ENCODE assay signal across 8 cellular contexts in genomic region chr18:47149457-47150028, GRCh38. TPM values are rescaled to one million over a fixed set of nuclear protein-coding genes. Genes with fewer than 3 reads are reported as not detected.
A peak's percentile ranks its signal among the peaks of the same experiment; 100 is the strongest.
DNase-seq lines count a peak whose midpoint lies in the region; ATAC-seq and TF ChIP-seq lines count a peak whose summit lies in the region.

No MANE protein-coding gene starts in this region.

- peak overlapping the region; percentile 70 for H3K27ac ChIP-seq in CD4-positive, alpha-beta memory T cell (ENCODE audit: low read depth, low read length)
- peak overlapping the region in 4 of 5 donors; percentile 83 to 95 (median 90) for H3K27ac ChIP-seq in adrenal gland

- no peaks in the 10 kb centered on the region for H3K9me3 ChIP-seq in CD4-positive, alpha-beta memory T cell (ENCODE audit: control insufficient read depth in 1 of 2, low read length in 2 of 2)
- no peaks in the 10 kb centered on the region for H3K9me3 ChIP-seq in adrenal gland (replicated peaks in 1 of 3)

- peaks cover 39% of the 10 kb centered on the region for H3K4me1 ChIP-seq in CD4-positive, alpha-beta memory T cell (ENCODE audit: insufficient read depth, low read length)
- peaks cover 8 to 42% of the 10 kb centered on the region in 2 donors for H3K4me1 ChIP-seq in adrenal gland (replicated peaks in 1 of 2)

- TF ChIP-seq CTCF in adrenal gland (IDR thresholded peaks at IDR 0.05) = no peak

- peaks cover 13% of the 10 kb centered on the region in 2 donors for H3K36me3 Mint-ChIP-seq in CD4-positive, alpha-beta memory T cell
- peaks cover 0 to 8% (median 3%) of the 10 kb centered on the region in 3 donors for H3K36me3 Mint-ChIP-seq in immature natural killer cell
- peaks cover 4 to 27% of the 10 kb centered on the region in 2 donors for H3K36me3 Mint-ChIP-seq in stimulated activated naive B cell treated with anti-CD40 and anti-IgM and Interleukin-4, amounts not matched to agents 10 μg/mL and 1 μg/mL and 100 μg/mL, for 72 hours

- H3K27me3 ChIP-seq in CD4-positive, alpha-beta memory T cell (ENCODE audit: insufficient read depth, low read length) = no peaks in the 10 kb centered on the region
- H3K27me3 ChIP-seq in adrenal gland = no peaks in the 10 kb centered on the region

- peak overlapping the region; percentile 92 to 98 (median 96) for H3K4me3 Mint-ChIP-seq in CD4-positive, alpha-beta memory T cell
- peak overlapping the region; percentile 91 to 100 (median 99) for H3K4me3 Mint-ChIP-seq in immature natural killer cell
- peak overlapping the region; percentile 96 to 97 for H3K4me3 Mint-ChIP-seq in stimulated activated naive B cell treated with anti-CD40 and anti-IgM and Interleukin-4, amounts not matched to agents 10 μg/mL and 1 μg/mL and 100 μg/mL, for 72 hours

- 27 to 38% (median 29%) methylated on average over 12 of the region's 12 CpGs for WGBS in adrenal gland, 4 donors

- H3K4me3 ChIP-seq in CD4-positive, alpha-beta memory T cell (ENCODE audit: low read length in 2 of 2) = peak overlapping the region; percentile 31 to 72
- H3K4me3 ChIP-seq in adrenal gland = peak overlapping the region; percentile 56 to 81 (median 67)

- CTCF ChIA-PET in CD4-positive, alpha-beta memory T cell (lab: Charles Lee; ENCODE audit: partially characterized antibody) = interaction anchor here (0.5 to 2.0 kb wide), 2 partner anchors 56 to 1484 kb away, joined by 3 to 6 read pairs; no protein-coding TSS in a partner anchor

- POLR2A ChIA-PET in CD4-positive, alpha-beta memory T cell (lab: Charles Lee; ENCODE audit: partially characterized antibody) = interaction anchor here (0.8 to 3.6 kb wide), 6 partner anchors 17 to 232 kb away, joined by 3 to 16 read pairs (median 4); partner anchors contain the start of genes KATNAL2 and PIAS2

- intact Hi-C loops in CD4-positive, alpha-beta memory T cell (cut with micrococcal nuclease) = loop anchor here (1.0 to 10.0 kb wide), 2 partner anchors 27 to 785 kb away; partner anchors contain the start of genes IER3IP1 and SMAD2
- intact Hi-C loops in adrenal gland (cut with DNase I) = no loop called here

- TF ChIP-seq POLR2A in adrenal gland (IDR thresholded peaks at IDR 0.05) = no peak

- no peaks in the 10 kb centered on the region for H3K9me3 Mint-ChIP-seq in CD4-positive, alpha-beta memory T cell
- H3K9me3 Mint-ChIP-seq in immature natural killer cell = no peaks in the 10 kb centered on the region
- H3K9me3 Mint-ChIP-seq in stimulated activated naive B cell treated with anti-CD40 and anti-IgM and Interleukin-4, amounts not matched to agents 10 μg/mL and 1 μg/mL and 100 μg/mL, for 72 hours = no peaks in the 10 kb centered on the region

- H3K27me3 Mint-ChIP-seq in CD4-positive, alpha-beta memory T cell = no peaks in the 10 kb centered on the region
- peaks cover 0 to 3% (median 2%) of the 10 kb centered on the region in 3 donors for H3K27me3 Mint-ChIP-seq in immature natural killer cell (ENCODE audit: low read depth in 3 of 3)
- H3K27me3 Mint-ChIP-seq in stimulated activated naive B cell treated with anti-CD40 and anti-IgM and Interleukin-4, amounts not matched to agents 10 μg/mL and 1 μg/mL and 100 μg/mL, for 72 hours = no peaks in the 10 kb centered on the region

- H3K36me3 ChIP-seq in CD4-positive, alpha-beta memory T cell (ENCODE audit: insufficient read depth, low read length) = no peaks in the 10 kb centered on the region
- peaks cover 0 to 11% of the 10 kb centered on the region in 2 donors for H3K36me3 ChIP-seq in adrenal gland (replicated peaks in 1 of 2)

- DNase-seq in CD4-positive, alpha-beta memory T cell = no peak
- DNase-seq in HuH-7.5 (ENCODE audit: low spot score) (peak; percentile 16), adrenal gland (peak in 2 of 7 donors; percentile 17 to 29), immature natural killer cell (no peak), NCI-H1105 treated with DMSO at 0.1 percent for 48 hours (lab: John Stamatoyannopoulos, UW) (no peak), GM19238 (ENCODE audit: insufficient read length, low spot score) (no peak), NCI-H345 (lab: John Stamatoyannopoulos, UW) (no peak)
- no peak for DNase-seq in stimulated activated naive B cell treated with anti-CD40 and anti-IgM and Interleukin-4, amounts not matched to agents 10 μg/mL and 1 μg/mL and 100 μg/mL, for 72 hours

- ATAC-seq in stimulated activated naive B cell treated with anti-CD40 and anti-IgM and Interleukin-4, amounts not matched to agents 10 μg/mL and 1 μg/mL and 100 μg/mL, for 72 hours (replicated peaks) = peak in 1 of 2 donors; percentile 2

- peak overlapping the region; percentile 89 to 98 (median 97) for H3K27ac Mint-ChIP-seq in CD4-positive, alpha-beta memory T cell
- peak overlapping the region; percentile 70 to 98 (median 96) for H3K27ac Mint-ChIP-seq in immature natural killer cell
- H3K27ac Mint-ChIP-seq in stimulated activated naive B cell treated with anti-CD40 and anti-IgM and Interleukin-4, amounts not matched to agents 10 μg/mL and 1 μg/mL and 100 μg/mL, for 72 hours = peak overlapping the region; percentile 95

- peaks cover 38 to 66% (median 54%) of the 10 kb centered on the region in 4 donors for H3K4me1 Mint-ChIP-seq in CD4-positive, alpha-beta memory T cell
- peaks cover 40 to 73% of the 10 kb centered on the region in 2 donors for H3K4me1 Mint-ChIP-seq in immature natural killer cell
- peaks cover 27 to 38% of the 10 kb centered on the region in 2 donors for H3K4me1 Mint-ChIP-seq in stimulated activated naive B cell treated with anti-CD40 and anti-IgM and Interleukin-4, amounts not matched to agents 10 μg/mL and 1 μg/mL and 100 μg/mL, for 72 hours

RNA-seq across cellular contexts. Expression of gene HDHD2, which starts 0.8 kb away (rescaled TPM):
- 10 to 100 TPM; 34.2 to 36.5 TPM for total RNA-seq in CD4-positive, alpha-beta memory T cell
- polyA plus RNA-seq in CD4-positive, alpha-beta memory T cell = 10 to 100 TPM; 40.5 to 62.6 TPM
- 10 to 100 TPM; 26.9 to 91.1 (median 70.5) TPM for total RNA-seq in adrenal gland
- polyA plus RNA-seq in adrenal gland = 100 to 1,000 TPM in 1 of 3 donors, 10 to 100 TPM in 2; 23.5 to 100 (median 42.0) TPM
- 10 to 100 TPM; 39.7 to 69.1 (median 55.4) TPM for polyA plus RNA-seq in immature natural killer cell

RNA-seq across cellular contexts. Expression of gene IER3IP1, which starts 26.6 kb away (rescaled TPM):
- 1 to 10 TPM; 7.8 to 9.0 TPM for total RNA-seq in CD4-positive, alpha-beta memory T cell
- 10 to 100 TPM; 17.3 to 30.9 TPM for polyA plus RNA-seq in CD4-positive, alpha-beta memory T cell
- total RNA-seq in adrenal gland = 10 to 100 TPM in 6 of 8 donors, 1 to 10 TPM in 2; 5.7 to 18.8 (median 12.4) TPM
- polyA plus RNA-seq in adrenal gland = 10 to 100 TPM; 11.1 to 34.5 (median 13.6) TPM
- polyA plus RNA-seq in immature natural killer cell = 10 to 100 TPM; 17.1 to 40.9 (median 23.6) TPM
